Comparison of ENCODE assay signal across 19 cellular contexts in genomic region chrX:53795583-53795982, GRCh38.
DNase-seq lines count a peak whose midpoint lies in the region; ATAC-seq and TF ChIP-seq lines count a peak whose summit lies in the region.
"Had no signal": no experiment of that assay in that cellular context is flagged by ENCODE, and none has a peak within 500 bp of the region (broad histone marks: within the 10 kb centered on the region; RNA-seq: fewer than 3 reads in every experiment).

No MANE protein-coding gene starts in this region.

- H3K27me3 Mint-ChIP-seq in activated T-helper 17 cell treated with anti-CD3 and anti-CD28 coated beads, Interleukin-2, amount 50 U/mL, for 72 hours = no peaks in the 10 kb centered on the region

- peaks cover 7% of the 10 kb centered on the region for H3K4me1 Mint-ChIP-seq in activated T-helper 17 cell treated with anti-CD3 and anti-CD28 coated beads, Interleukin-2, amount 50 U/mL, for 72 hours

- intact Hi-C loops in heart left ventricle (cut with DNase I) (no loop called here), sciatic nerve (cut with DNase I) (no loop called here)

- H3F3A ChIP-seq in neural cell (ENCODE audit: insufficient read depth, low read length, poor library complexity, severe bottlenecking) = no peaks in the 10 kb centered on the region

- no peaks in the 10 kb centered on the region for H3K27me3 ChIP-seq in neural cell (ENCODE audit: insufficient read depth, low read depth, low read length)
- H3K27me3 ChIP-seq in heart left ventricle = peaks cover 0 to 16% (median 0%) of the 10 kb centered on the region in 9 donors
- H3K27me3 ChIP-seq: BE2C, spleen, tibial nerve had no signal

- no peaks in the 10 kb centered on the region for H3K9me2 ChIP-seq in neural cell (ENCODE audit: insufficient read depth, low read length)

- H3K36me3 ChIP-seq in neural cell (ENCODE audit: insufficient read depth, low read length) = no peaks in the 10 kb centered on the region
- H3K36me3 ChIP-seq in heart left ventricle = no peaks in the 10 kb centered on the region
- H3K36me3 ChIP-seq: BE2C, spleen, tibial nerve had no signal

- H3K9me3 ChIP-seq in neural cell (ENCODE audit: low read length) (no peaks in the 10 kb centered on the region), heart left ventricle (peaks cover 0 to 2% (median 0%) of the 10 kb centered on the region in 12 donors)
- H3K9me3 ChIP-seq: BE2C had no signal

- H3K4me3 ChIP-seq in fibroblast of mammary gland (ENCODE audit: control insufficient read depth, low read depth, low read length) (no peak overlapping the region), neural cell (ENCODE audit: low read length) (peak overlapping the region; percentile 48), heart left ventricle (no peak overlapping the region)
- H3K4me3 ChIP-seq: dorsolateral prefrontal cortex, spleen, tibial nerve had no signal

- H2AFZ ChIP-seq in neural cell (ENCODE audit: low read depth, low read length) = no peak overlapping the region

- DNase-seq in LHCN-M2 (ENCODE audit: low read depth) (peak; percentile 1), RPMI7951 (ENCODE audit: low read depth) (peak; percentile 28), fibroblast of mammary gland (ENCODE audit: low read depth) (peak; percentile 20), heart left ventricle (no peak), sciatic nerve (ENCODE audit: low spot score) (no peak)
- DNase-seq: activated CD8-positive, alpha-beta T cell treated with anti-CD3 and anti-CD28 coated beads, Interleukin-2, amount 10 ng/mL, durations not matched to agents 7 days and 5 days; activated T-cell treated with anti-CD3 and anti-CD28 coated beads, Interleukin-2, amount 50 U/mL, for 48 hours; BE2C; Calu3; GOT3; NCI-H1105; NCI-H2171; spleen; T-cell had no signal

- TF ChIP-seq CTCF in fibroblast of mammary gland (conservative IDR thresholded peaks at IDR 0.05; ENCODE audit: control insufficient read depth, insufficient read depth, low read depth, low read length) = no peak
- TF ChIP-seq CTCF in neural cell (IDR thresholded peaks at IDR 0.05; ENCODE audit: poor library complexity, severe bottlenecking) = no peak
- TF ChIP-seq CTCF in heart left ventricle (IDR thresholded peaks at IDR 0.05) = no peak

- no peaks in the 10 kb centered on the region for H3K79me2 ChIP-seq in neural cell (replicated peaks; ENCODE audit: insufficient read depth, low read length)

- no peaks in the 10 kb centered on the region for H3K4me1 ChIP-seq in heart left ventricle
- H3K4me1 ChIP-seq: BE2C, spleen, tibial nerve had no signal

- H3K4me2 ChIP-seq in neural cell (ENCODE audit: low read length) = peak overlapping the region; percentile 65

- no peak for ATAC-seq in heart left ventricle
- ATAC-seq in activated T-helper 17 cell treated with anti-CD3 and anti-CD28 coated beads, Interleukin-2, amount 50 U/mL, for 72 hours (replicated peaks) = no peak
- no peak for ATAC-seq in sciatic nerve
- ATAC-seq: activated CD8-positive, alpha-beta T cell treated with anti-CD3 and anti-CD28 coated beads, Interleukin-2, amount 10 ng/mL, durations not matched to agents 7 days and 5 days; activated naive CD4-positive, alpha-beta T cell treated with anti-CD3 and anti-CD28 coated beads, Interleukin-2, amount 50 U/mL, for 72 hours; T-cell had no signal

- no peaks in the 10 kb centered on the region for H3K9me3 Mint-ChIP-seq in activated T-helper 17 cell treated with anti-CD3 and anti-CD28 coated beads, Interleukin-2, amount 50 U/mL, for 72 hours

- H3K4me3 Mint-ChIP-seq in activated T-helper 17 cell treated with anti-CD3 and anti-CD28 coated beads, Interleukin-2, amount 50 U/mL, for 72 hours = no peak overlapping the region
- H3K4me3 Mint-ChIP-seq: activated CD8-positive, alpha-beta T cell treated with anti-CD3 and anti-CD28 coated beads, Interleukin-2, amount 10 ng/mL, durations not matched to agents 7 days and 5 days; T-cell had no signal

- H3K9ac ChIP-seq in neural cell (ENCODE audit: low read length) = peak overlapping the region; percentile 9

- no peak overlapping the region for H3K27ac Mint-ChIP-seq in activated T-helper 17 cell treated with anti-CD3 and anti-CD28 coated beads, Interleukin-2, amount 50 U/mL, for 72 hours
- H3K27ac Mint-ChIP-seq: activated CD8-positive, alpha-beta T cell treated with anti-CD3 and anti-CD28 coated beads, Interleukin-2, amount 10 ng/mL, durations not matched to agents 7 days and 5 days; activated naive CD4-positive, alpha-beta T cell treated with anti-CD3 and anti-CD28 coated beads, Interleukin-2, amount 50 U/mL, for 72 hours; T-cell had no signal

- TF ChIP-seq POLR2A in heart left ventricle (IDR thresholded peaks at IDR 0.05) = no peak

- 3 to 18% (median 13%) methylated on average over 2 of the region's 2 CpGs for WGBS in heart left ventricle, 4 donors

- H3K27ac ChIP-seq in neural cell (ENCODE audit: low read length) (peak overlapping the region; percentile 49), heart left ventricle (no peak overlapping the region)
- H3K27ac ChIP-seq: dorsolateral prefrontal cortex, spleen, tibial nerve had no signal

- no peaks in the 10 kb centered on the region for H3K36me3 Mint-ChIP-seq in activated T-helper 17 cell treated with anti-CD3 and anti-CD28 coated beads, Interleukin-2, amount 50 U/mL, for 72 hours (ENCODE audit: low read depth)
- H3K36me3 Mint-ChIP-seq: activated naive CD4-positive, alpha-beta T cell treated with anti-CD3 and anti-CD28 coated beads, Interleukin-2, amount 50 U/mL, for 72 hours; T-cell had no signal

- peak; percentile 11 for TF ChIP-seq RAD21 in neural cell (conservative IDR thresholded peaks at IDR 0.05)

- peak; percentile 30 for TF ChIP-seq EP300 in neural cell (conservative IDR thresholded peaks at IDR 0.05; ENCODE audit: poor library complexity, severe bottlenecking)

- H4K20me1 ChIP-seq in neural cell (ENCODE audit: insufficient read depth) = no peaks in the 10 kb centered on the region

TF ChIP-seq in neural cell, 6 proteins besides CTCF, POLR2A, EP300 and RAD21:
- TF ChIP-seq POLR2AphosphoS5 (IDR thresholded peaks at IDR 0.05) = no peak
- TF ChIP-seq MXI1 (conservative IDR thresholded peaks at IDR 0.05; ENCODE audit: poor library complexity, severe bottlenecking) = no peak
- no peak for TF ChIP-seq SMC3 (conservative IDR thresholded peaks at IDR 0.05; ENCODE audit: poor library complexity)
- no peak for TF ChIP-seq TAF1 (IDR thresholded peaks at IDR 0.05; ENCODE audit: low read depth)
- no peak for TF ChIP-seq REST (IDR thresholded peaks at IDR 0.05; ENCODE audit: borderline replicate concordance)
- no peak for TF ChIP-seq EZH2 (IDR thresholded peaks at IDR 0.05; ENCODE audit: borderline replicate concordance, insufficient read depth, low read length, poor library complexity, severe bottlenecking)

Comparison
In these comparisons a context has a peak if more than half of its experiments do, and no peak if none do; other contexts are left out.
1. DNase-seq: peak in LHCN-M2 (single experiment), RPMI7951 (single experiment) and fibroblast of mammary gland (single experiment); none in heart left ventricle (0 of 5) and sciatic nerve (single experiment).